17 cellular contexts compared by ENCODE assay signal in genomic region chr18:27825735-27826477, GRCh38.
DNase-seq lines count a peak whose midpoint lies in the region; ATAC-seq and TF ChIP-seq lines count a peak whose summit lies in the region.
"Had no signal": no experiment of that assay in that cellular context is flagged by ENCODE, and none has a peak within 500 bp of the region (broad histone marks: within the 10 kb centered on the region; RNA-seq: fewer than 3 reads in every experiment).

No MANE protein-coding gene starts in this region.

- DNase-seq in NCI-H69 (lab: John Stamatoyannopoulos, UW) (peak; percentile 44), endodermal cell (no peak), neuronal stem cell (ENCODE audit: low spot score) (peak; percentile 33), A673 (ENCODE audit: low spot score) (no peak), SHP77 (lab: John Stamatoyannopoulos, UW) (no peak)
- DNase-seq: CD4-positive, CD25-positive, alpha-beta regulatory T cell; GM23248; NCI-H1048; NCI-H1694 treated with DMSO at 0.1 percent for 48 hours; NCI-H2081 treated with DMSO at 0.1 percent for 48 hours; NCI-H526 treated with DMSO at 0.1 percent for 48 hours; SK-N-SH; SW 1271 had no signal

- WGBS in endodermal cell (ENCODE audit: insufficient coverage in 1 of 2, insufficient read length in 1 of 2), 2 experiments, result 82 to 90% methylated on average over 1 to 4 of the region's 4 CpGs
- WGBS in neuronal stem cell (ENCODE audit: extremely low coverage in 2 of 2, insufficient read length in 2 of 2, insufficient replicate concordance in 1 of 2), 2 donors, result no CpG with 5 or more reads among the region's 4 CpGs

- no peaks in the 10 kb centered on the region for H3K36me3 ChIP-seq in HUES48 (ENCODE audit: control insufficient read depth, insufficient read depth, low read length)
- no peaks in the 10 kb centered on the region for H3K36me3 ChIP-seq in endodermal cell (ENCODE audit: control insufficient read depth, insufficient read depth, low read length)
- H3K36me3 ChIP-seq in neuronal stem cell (replicated peaks in 1 of 2; ENCODE audit: control insufficient read depth in 2 of 2, insufficient read depth in 2 of 2, low read length in 2 of 2), result no peaks in the 10 kb centered on the region
- no peaks in the 10 kb centered on the region for H3K36me3 ChIP-seq in A673 (ENCODE audit: insufficient read depth, low read length, poor library complexity, severe bottlenecking)
- H3K36me3 ChIP-seq: BLaER1 had no signal

- intact Hi-C loops in A673 (cut with micrococcal nuclease; ENCODE audit: unreplicated experiment), result no loop called here

- no peak overlapping the region for H3K18ac ChIP-seq in neuronal stem cell (ENCODE audit: low read length)

- no peak overlapping the region for H2BK15ac ChIP-seq in neuronal stem cell (ENCODE audit: low read length)

- no peak overlapping the region for H2BK12ac ChIP-seq in neuronal stem cell (ENCODE audit: low read length)

- H2BK120ac ChIP-seq in neuronal stem cell (ENCODE audit: low read depth, low read length), result no peak overlapping the region

- H3K27me3 ChIP-seq in HUES48 (ENCODE audit: control insufficient read depth, insufficient read depth, low read length) (no peaks in the 10 kb centered on the region), endodermal cell (ENCODE audit: control insufficient read depth, insufficient read depth, low read length, poor library complexity, severe bottlenecking) (no peaks in the 10 kb centered on the region), neuronal stem cell (ENCODE audit: control insufficient read depth in 3 of 3, insufficient read depth in 3 of 3, low read depth in 1 of 3, low read length in 3 of 3) (no peaks in the 10 kb centered on the region), A673 (replicated peaks; ENCODE audit: insufficient read depth, low read depth, low read length, poor library complexity) (no peaks in the 10 kb centered on the region)
- H3K27me3 ChIP-seq: BLaER1 had no signal

- no TSS peak for BruUV-seq in A673 (replicated peaks; lab: Mats Ljungman, UMichigan)

- H2BK5ac ChIP-seq in neuronal stem cell (ENCODE audit: low read length), result no peak overlapping the region

- H3K4me3 Mint-ChIP-seq in endodermal cell, result no peak overlapping the region
- H3K4me3 Mint-ChIP-seq: CD4-positive, CD25-positive, alpha-beta regulatory T cell had no signal

- no peak overlapping the region for H3K23ac ChIP-seq in neuronal stem cell (ENCODE audit: low read depth, low read length, poor library complexity)

- H4K91ac ChIP-seq in neuronal stem cell (ENCODE audit: low read depth, low read length, poor library complexity), result no peak overlapping the region

- no peak for ATAC-seq in GM19467 (IDR thresholded peaks at IDR 0.05; ENCODE audit: unreplicated experiment)
- ATAC-seq: HCT116 had no signal

- no peak overlapping the region for H2AK5ac ChIP-seq in neuronal stem cell (ENCODE audit: low read depth, low read length)

- H3K36me3 Mint-ChIP-seq in endodermal cell (ENCODE audit: low read depth), result no peaks in the 10 kb centered on the region
- H3K36me3 Mint-ChIP-seq: CD4-positive, CD25-positive, alpha-beta regulatory T cell had no signal

- CTCF ChIA-PET in A673 (lab: Charles Lee), result no interaction called here

- peaks cover 18% of the 10 kb centered on the region for H3K4me1 Mint-ChIP-seq in endodermal cell
- H3K4me1 Mint-ChIP-seq: CD4-positive, CD25-positive, alpha-beta regulatory T cell had no signal

- no peak overlapping the region for H3K4ac ChIP-seq in neuronal stem cell (ENCODE audit: low read length)

- POLR2A ChIA-PET in A673 (lab: Charles Lee; ENCODE audit: low non-redundant PET), result no interaction called here

- no peak overlapping the region for H3K27ac Mint-ChIP-seq in endodermal cell
- H3K27ac Mint-ChIP-seq: CD4-positive, CD25-positive, alpha-beta regulatory T cell had no signal

- H3K9me3 ChIP-seq in HUES48 (ENCODE audit: control insufficient read depth, insufficient read depth, low read length), result no peaks in the 10 kb centered on the region
- H3K9me3 ChIP-seq in endodermal cell (ENCODE audit: control insufficient read depth, low read length), result peaks cover 11% of the 10 kb centered on the region
- peaks cover 1 to 3% of the 10 kb centered on the region in 2 donors for H3K9me3 ChIP-seq in neuronal stem cell (replicated peaks in 1 of 2; ENCODE audit: control insufficient read depth in 2 of 2, insufficient read depth in 1 of 2, low read depth in 1 of 2, low read length in 2 of 2)
- no peaks in the 10 kb centered on the region for H3K9me3 ChIP-seq in A673 (ENCODE audit: low read depth, low read length, poor library complexity, severe bottlenecking)
- H3K9me3 ChIP-seq: BLaER1, SK-N-SH had no signal

- no peak overlapping the region for H3K14ac ChIP-seq in neuronal stem cell (ENCODE audit: low read length)

- H3K4me1 ChIP-seq in HUES48 (ENCODE audit: control insufficient read depth, insufficient read depth, low read length), result peaks cover 24% of the 10 kb centered on the region
- peaks cover 9% of the 10 kb centered on the region for H3K4me1 ChIP-seq in endodermal cell (ENCODE audit: control insufficient read depth, insufficient read depth, low read length)
- peaks cover 3 to 24% of the 10 kb centered on the region in 2 donors for H3K4me1 ChIP-seq in neuronal stem cell (ENCODE audit: control insufficient read depth in 2 of 2, insufficient read depth in 1 of 2, low read depth in 1 of 2, low read length in 2 of 2)
- no peaks in the 10 kb centered on the region for H3K4me1 ChIP-seq in A673 (ENCODE audit: insufficient read depth, low read length, poor library complexity, severe bottlenecking)
- H3K4me1 ChIP-seq: BLaER1 had no signal

- H2AFZ ChIP-seq in neuronal stem cell (ENCODE audit: low read length), result peak overlapping the region; percentile 27
- H2AFZ ChIP-seq: GM23248 had no signal

- H4K8ac ChIP-seq in neuronal stem cell (ENCODE audit: low read depth, low read length), result no peak overlapping the region

- H3K9me3 Mint-ChIP-seq in endodermal cell, result peaks cover 12% of the 10 kb centered on the region

- H3K27me3 Mint-ChIP-seq in endodermal cell (ENCODE audit: insufficient read depth), result no peaks in the 10 kb centered on the region
- H3K27me3 Mint-ChIP-seq: CD4-positive, CD25-positive, alpha-beta regulatory T cell had no signal

- TF ChIP-seq CTCF in endodermal cell (conservative IDR thresholded peaks at IDR 0.05) (no peak), A673 (conservative IDR thresholded peaks at IDR 0.05; ENCODE audit: low read depth, low read length) (no peak)

- H3K79me1 ChIP-seq in neuronal stem cell (ENCODE audit: low read depth, low read length), result no peaks in the 10 kb centered on the region

- H3K9ac ChIP-seq in HUES48 (ENCODE audit: low read depth, low read length), result no peak overlapping the region
- H3K9ac ChIP-seq in endodermal cell (ENCODE audit: extremely low read depth, low read length, poor library complexity, severe bottlenecking), result no peak overlapping the region
- no peak overlapping the region for H3K9ac ChIP-seq in neuronal stem cell (ENCODE audit: low read depth, low read length, poor library complexity)
- H3K9ac ChIP-seq: BLaER1, GM23248, SK-N-SH had no signal

- no peak overlapping the region for H3K4me2 ChIP-seq in neuronal stem cell (ENCODE audit: insufficient read depth, low read length, poor library complexity, severe bottlenecking)
- H3K4me2 ChIP-seq: BLaER1, SK-N-SH had no signal

- no peak overlapping the region for H3K4me3 ChIP-seq in HUES48 (ENCODE audit: low read depth, low read length)
- no peak overlapping the region for H3K4me3 ChIP-seq in endodermal cell (ENCODE audit: low read length)
- no peak overlapping the region for H3K4me3 ChIP-seq in neuronal stem cell (ENCODE audit: low read length in 2 of 2)
- H3K4me3 ChIP-seq in A673 (ENCODE audit: low read depth, low read length, poor library complexity, severe bottlenecking), result no peak overlapping the region
- H3K4me3 ChIP-seq: BLaER1, GM23248 had no signal

- H3K27ac ChIP-seq in HUES48 (ENCODE audit: low read depth, low read length) (peak overlapping the region; percentile 53), endodermal cell (ENCODE audit: low read depth, low read length) (peak overlapping the region; percentile 78), neuronal stem cell (replicated peaks; ENCODE audit: low read length) (peak overlapping the region; percentile 73), A673 (ENCODE audit: low read depth, low read length, poor library complexity, severe bottlenecking) (no peak overlapping the region)
- H3K27ac ChIP-seq: BLaER1, GM23248 had no signal

Comparison
In these comparisons a context has a peak if more than half of its experiments do, and no peak if none do; other contexts are left out.
1. DNase-seq: peak in NCI-H69 (single experiment) and neuronal stem cell (single experiment); none in endodermal cell (single experiment), A673 (single experiment) and SHP77 (0 of 2).